ENCODE assay signal across 8 cellular contexts in the genomic region with DNA sequence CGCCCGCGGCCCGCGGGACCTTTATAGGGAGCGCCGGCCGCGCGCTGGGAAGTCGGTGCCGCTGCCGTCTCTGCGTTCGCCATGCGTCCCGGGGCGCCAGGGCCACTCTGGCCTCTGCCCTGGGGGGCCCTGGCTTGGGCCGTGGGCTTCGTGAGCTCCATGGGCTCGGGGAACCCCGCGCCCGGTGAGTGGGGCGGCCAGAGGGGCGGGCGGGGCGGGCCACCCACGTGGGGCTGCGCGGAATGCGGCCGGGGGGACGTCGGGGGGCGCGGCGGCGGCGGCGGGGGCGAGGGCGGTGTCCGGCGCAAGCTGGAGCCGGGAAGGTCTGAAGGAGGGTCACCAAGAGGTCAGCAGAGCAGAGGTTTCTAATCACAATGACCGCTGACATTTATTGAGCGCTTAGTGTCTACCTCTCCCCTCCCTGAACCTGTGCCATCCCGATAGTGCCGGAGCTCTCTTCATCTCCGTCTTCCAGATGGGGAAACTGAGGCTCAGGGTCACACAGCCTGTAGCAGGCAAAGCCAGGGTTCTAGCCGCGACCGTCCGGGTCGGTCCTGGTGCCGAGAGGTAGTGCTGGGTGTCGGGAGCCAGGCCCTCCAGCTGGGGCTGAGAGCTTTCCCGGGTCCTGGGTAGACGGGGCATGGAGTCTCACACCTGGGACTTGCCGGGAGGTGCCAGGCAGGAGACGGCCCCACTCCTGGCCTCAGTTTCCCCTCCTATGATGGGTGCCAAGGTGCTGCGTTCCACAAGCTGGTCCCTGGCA. TPM values are rescaled to one million over a fixed set of nuclear protein-coding genes. Genes with fewer than 3 reads are reported as not detected.
DNase-seq lines count a peak whose midpoint lies in the region; ATAC-seq and TF ChIP-seq lines count a peak whose summit lies in the region.

FSTL3 (plus strand) TSS at position 50 of the 763 bp plus-strand sequence; CDS start at position 82, 32 bp downstream.

- peak within 1 kb of the TSS; percentile 41 for H3K27ac ChIP-seq in psoas muscle

- H3K27ac Mint-ChIP-seq in Caco-2 (ENCODE audit: unreplicated experiment) (peak within 1 kb of the TSS; percentile 74), T-cell (peak within 1 kb of the TSS in 1 of 2 donors; percentile 31)

- H3K9me3 Mint-ChIP-seq in Caco-2 (ENCODE audit: unreplicated experiment): no peaks in the 10 kb centered on the region
- H3K9me3 Mint-ChIP-seq in T-cell: no peaks in the 10 kb centered on the region

- peaks cover 21% of the 10 kb centered on the region for H3K36me3 Mint-ChIP-seq in Caco-2 (ENCODE audit: insufficient read depth, unreplicated experiment)
- H3K36me3 Mint-ChIP-seq in T-cell: no peaks in the 10 kb centered on the region

- H3K27me3 Mint-ChIP-seq in Caco-2 (ENCODE audit: insufficient read depth, unreplicated experiment) (no peaks in the 10 kb centered on the region), T-cell (peaks cover 13 to 24% of the 10 kb centered on the region in 2 donors)

- H3K4me3 ChIP-seq in Caco-2 (ENCODE audit: low read depth, low read length) (peak within 1 kb of the TSS; percentile 58), psoas muscle (peak within 1 kb of the TSS; percentile 60)

- no peaks in the 10 kb centered on the region for H3K27me3 ChIP-seq in Caco-2 (replicated peaks; ENCODE audit: control insufficient read depth, insufficient read depth, low read length)
- H3K27me3 ChIP-seq in psoas muscle (ENCODE audit: insufficient read depth in 3 of 3, low read length in 2 of 3): peaks cover 0 to 19% (median 17%) of the 10 kb centered on the region in 3 donors

- CTCF ChIA-PET in Caco-2 (lab: Charles Lee) (interaction anchor here (1.3 kb wide), 1 partner anchor 58 kb away, joined by 3 read pairs; no protein-coding TSS in a partner anchor), T-cell (lab: Charles Lee) (interaction anchor here in 1 of 2 donors (0.6 kb wide), 1 partner anchor 102 kb away, joined by 3 read pairs; no protein-coding TSS in a partner anchor)

- BruUV-seq in Caco-2 (replicated peaks; lab: Mats Ljungman, UMichigan): TSS peak; percentile 42

- TF ChIP-seq CTCF in Caco-2 (IDR thresholded peaks at IDR 0.05; ENCODE audit: insufficient read depth in 1 of 2, low read depth in 1 of 2, low read length in 1 of 2, severe bottlenecking in 1 of 2, unreplicated experiment in 1 of 2): no peak
- no peak for TF ChIP-seq CTCF in psoas muscle (IDR thresholded peaks at IDR 0.05)

- intact Hi-C loops in Caco-2 (cut with micrococcal nuclease; ENCODE audit: unreplicated experiment) (no loop called here), Right ventricle myocardium inferior (cut with DNase I) (loop anchor here (5.0 kb wide), 1 partner anchor 36 kb away; no protein-coding TSS in a partner anchor), psoas muscle (cut with DNase I) (no loop called here)

- H3K9me3 ChIP-seq in Caco-2 (no peaks in the 10 kb centered on the region), psoas muscle (no peaks in the 10 kb centered on the region)

- ATAC-seq in T-cell (replicated peaks in 1 of 4) (no peak), Right ventricle myocardium inferior (no peak), psoas muscle (no peak), HG02981 (IDR thresholded peaks at IDR 0.05; ENCODE audit: unreplicated experiment) (no peak), GM18861 (IDR thresholded peaks at IDR 0.05; ENCODE audit: unreplicated experiment) (no peak)

- peaks cover 17% of the 10 kb centered on the region for H3K4me1 ChIP-seq in Caco-2
- H3K4me1 ChIP-seq in psoas muscle: peaks cover 18% of the 10 kb centered on the region

- DNase-seq in Caco-2 (peak in 1 of 2 experiments; percentile 34), T-cell (no peak), Right ventricle myocardium inferior (ENCODE audit: missing footprints) (no peak), psoas muscle (peak; percentile 58 to 63), MV-4-11 (lab: John Stamatoyannopoulos, UW) (no peak), activated gamma-delta T cell (lab: John Stamatoyannopoulos, UW) (no peak)

- POLR2A ChIA-PET in Caco-2 (lab: Charles Lee) (interaction anchor here (0.6 to 2.0 kb wide), 2 partner anchors 76 to 97 kb away, joined by 7 to 10 read pairs; no protein-coding TSS in a partner anchor), T-cell (lab: Charles Lee) (no interaction called here)

- H3K4me3 Mint-ChIP-seq in Caco-2 (ENCODE audit: unreplicated experiment) (peak within 1 kb of the TSS; percentile 69), T-cell (peak within 1 kb of the TSS in 2 of 3 donors; percentile 13 to 37)

- H3K36me3 ChIP-seq in Caco-2 (ENCODE audit: control insufficient read depth, insufficient read depth, low read length): no peaks in the 10 kb centered on the region; the same call in 1 of the 2 replicates
- H3K36me3 ChIP-seq in psoas muscle (ENCODE audit: insufficient read depth in 1 of 2, low read depth in 1 of 2): no peaks in the 10 kb centered on the region

- peaks cover 5% of the 10 kb centered on the region for H3K4me1 Mint-ChIP-seq in Caco-2 (ENCODE audit: low read depth, unreplicated experiment)
- peaks cover 9 to 11% (median 11%) of the 10 kb centered on the region in 3 donors for H3K4me1 Mint-ChIP-seq in T-cell

- 2 to 5% (median 3%) methylated on average over 40 to 63 of the region's 63 CpGs for WGBS in psoas muscle, 3 donors

RNA-seq across cellular contexts. Expression of gene FSTL3, which starts in this region (rescaled TPM):
- total RNA-seq in Caco-2 (2022) (26.3 and 31.2 TPM in 2 replicates), T-cell (1 to 10 TPM; 2.0 to 5.3 (median 4.1) TPM), Right ventricle myocardium inferior (37.1 TPM), psoas muscle (10 to 100 TPM in 2 of 4 donors, 1 to 10 TPM in 2; 5.4 to 11.5 (median 8.5) TPM)
- 10 to 100 TPM in 1 of 3 donors, 1 to 10 TPM in 2; 4.3 to 30.3 (median 6.1) TPM for polyA plus RNA-seq in psoas muscle

Comparison
In these comparisons a context has a peak if more than half of its experiments do, and no peak if none do; other contexts are left out.
1. DNase-seq: peak in psoas muscle (2 of 2); none in T-cell (0 of 34), Right ventricle myocardium inferior (single experiment), MV-4-11 (single experiment) and activated gamma-delta T cell (single experiment).